ENCODE assay signal across 9 cellular contexts in genomic region chr4:158729716-158730559, GRCh38. TPM values are rescaled to one million over a fixed set of nuclear protein-coding genes. Genes with fewer than 3 reads are reported as not detected.
DNase-seq lines count a peak whose midpoint lies in the region; ATAC-seq and TF ChIP-seq lines count a peak whose summit lies in the region.
"Had no signal": no experiment of that assay in that cellular context is flagged by ENCODE, and none has a peak within 500 bp of the region (broad histone marks: within the 10 kb centered on the region; RNA-seq: fewer than 3 reads in every experiment).

No MANE protein-coding gene starts in this region.

- H3K27me3 ChIP-seq in PC-9 (ENCODE audit: insufficient read depth, low read depth) (no peaks in the 10 kb centered on the region), foreskin keratinocyte (peaks cover 19% of the 10 kb centered on the region)

- no peak overlapping the region for H3K4me3 ChIP-seq in PC-9

- H3K9me3 ChIP-seq in PC-9 (ENCODE audit: insufficient read depth, low read depth): no peaks in the 10 kb centered on the region

- H4K20me1 ChIP-seq in PC-9 (ENCODE audit: insufficient read depth): no peaks in the 10 kb centered on the region

- no peak overlapping the region for H3K4me2 ChIP-seq in PC-9

- H3K27ac ChIP-seq in PC-9 (no peak overlapping the region), foreskin keratinocyte (no peak overlapping the region)

- H3K4me1 ChIP-seq in PC-9 (replicated peaks; ENCODE audit: insufficient read depth) (no peaks in the 10 kb centered on the region), foreskin keratinocyte (no peaks in the 10 kb centered on the region)

- peak overlapping the region; percentile 1 for H3K4me3 Mint-ChIP-seq in activated T-helper 17 cell treated with anti-CD3 and anti-CD28 coated beads, Interleukin-2, amount 50 U/mL, for 72 hours
- H3K4me3 Mint-ChIP-seq in osteocyte (ENCODE audit: unreplicated experiment): no peak overlapping the region
- H3K4me3 Mint-ChIP-seq: dendritic cell treated with granulocyte-macrophage colony-stimulating factor and Interleukin-4, amounts not matched to agents 40 ng/mL and 50 ng/mL, for 4 days had no signal

- H3K36me3 Mint-ChIP-seq in activated T-helper 17 cell treated with anti-CD3 and anti-CD28 coated beads, Interleukin-2, amount 50 U/mL, for 72 hours (ENCODE audit: low read depth): no peaks in the 10 kb centered on the region
- no peaks in the 10 kb centered on the region for H3K36me3 Mint-ChIP-seq in osteocyte (ENCODE audit: unreplicated experiment)

- peak overlapping the region; percentile 44 for H3K27ac Mint-ChIP-seq in activated T-helper 17 cell treated with anti-CD3 and anti-CD28 coated beads, Interleukin-2, amount 50 U/mL, for 72 hours
- H3K27ac Mint-ChIP-seq in osteocyte (ENCODE audit: unreplicated experiment): no peak overlapping the region
- H3K27ac Mint-ChIP-seq: dendritic cell treated with granulocyte-macrophage colony-stimulating factor and Interleukin-4, amounts not matched to agents 40 ng/mL and 50 ng/mL, for 4 days had no signal

- peaks cover 20% of the 10 kb centered on the region for H3K4me1 Mint-ChIP-seq in activated T-helper 17 cell treated with anti-CD3 and anti-CD28 coated beads, Interleukin-2, amount 50 U/mL, for 72 hours
- H3K4me1 Mint-ChIP-seq in osteocyte (ENCODE audit: unreplicated experiment): peaks cover 1% of the 10 kb centered on the region

- no TSS peak for BruUV-seq in PC-9 (replicated peaks; lab: Mats Ljungman, UMichigan)

- H2AFZ ChIP-seq in PC-9: no peak overlapping the region

- H3K27me3 Mint-ChIP-seq in activated T-helper 17 cell treated with anti-CD3 and anti-CD28 coated beads, Interleukin-2, amount 50 U/mL, for 72 hours: peaks cover 35% of the 10 kb centered on the region
- peaks cover 47% of the 10 kb centered on the region for H3K27me3 Mint-ChIP-seq in osteocyte (ENCODE audit: unreplicated experiment)

- intact Hi-C loops in PC-9 (cut with micrococcal nuclease; ENCODE audit: unreplicated experiment): loop anchor here (1.0 to 5.0 kb wide), 4 partner anchors 121 to 717 kb away; no protein-coding TSS in a partner anchor

- H3K9me2 ChIP-seq in PC-9 (ENCODE audit: insufficient read depth): no peaks in the 10 kb centered on the region; the same call in 1 of the 2 replicates

- H3K79me2 ChIP-seq in PC-9 (ENCODE audit: low read depth): no peaks in the 10 kb centered on the region

- ATAC-seq in GM19455 (IDR thresholded peaks at IDR 0.05; ENCODE audit: unreplicated experiment): peak; percentile 89
- ATAC-seq in HG03575 (IDR thresholded peaks at IDR 0.05; ENCODE audit: extremely low read depth, insufficient number of reproducible peaks, low FRiP score, unreplicated experiment): peak; percentile 51
- ATAC-seq in activated T-helper 17 cell treated with anti-CD3 and anti-CD28 coated beads, Interleukin-2, amount 50 U/mL, for 72 hours (replicated peaks): peak; percentile 83
- ATAC-seq in foreskin keratinocyte: peak; percentile 90
- ATAC-seq in GM21526 (IDR thresholded peaks at IDR 0.05; ENCODE audit: low FRiP score, unreplicated experiment): no peak

- H3K36me3 ChIP-seq in PC-9 (ENCODE audit: low read depth): no peaks in the 10 kb centered on the region

- no peaks in the 10 kb centered on the region for H3K9me3 Mint-ChIP-seq in activated T-helper 17 cell treated with anti-CD3 and anti-CD28 coated beads, Interleukin-2, amount 50 U/mL, for 72 hours
- no peaks in the 10 kb centered on the region for H3K9me3 Mint-ChIP-seq in osteocyte (ENCODE audit: unreplicated experiment)
- H3K9me3 Mint-ChIP-seq: dendritic cell treated with granulocyte-macrophage colony-stimulating factor and Interleukin-4, amounts not matched to agents 40 ng/mL and 50 ng/mL, for 4 days had no signal

- POLR2A ChIA-PET in PC-9 (lab: Charles Lee; ENCODE audit: unreplicated experiment): no interaction called here

- TF ChIP-seq CTCF in PC-9 (conservative IDR thresholded peaks at IDR 0.05) (peak; percentile 64), foreskin keratinocyte (conservative IDR thresholded peaks at IDR 0.05) (peak; percentile 92), osteocyte (IDR thresholded peaks at IDR 0.05) (peak; percentile 94)

- peak; percentile 59 for DNase-seq in DMS114 treated with DMSO at 0.1 percent for 48 hours (lab: John Stamatoyannopoulos, UW; ENCODE audit: unreplicated experiment)
- DNase-seq in PC-9: peak in 1 of 2 experiments; percentile 43
- DNase-seq in foreskin keratinocyte: peak; percentile 11 to 47
- no peak for DNase-seq in osteocyte (ENCODE audit: extremely low spot score, unreplicated experiment)

- CTCF ChIA-PET in PC-9 (lab: Charles Lee): interaction anchor here (0.7 kb wide), 1 partner anchor 122 kb away, joined by 3 read pairs; no protein-coding TSS in a partner anchor

- H3F3A ChIP-seq in PC-9 (ENCODE audit: insufficient read depth, low read depth): no peaks in the 10 kb centered on the region

RNA-seq across cellular contexts. Expression of gene PPID, which starts 6.7 kb away (rescaled TPM):
- total RNA-seq in PC-9 (2021) (21.4 and 28.2 TPM in 2 replicates), foreskin keratinocyte (36.1 and 38.5 TPM in 2 replicates), osteocyte (19.0 and 20.5 TPM in 2 replicates)
- 100 to 1,000 TPM in 1 of 2 donors, 10 to 100 TPM in 1; 54.6 to 151 TPM for total RNA-seq in activated T-helper 17 cell treated with anti-CD3 and anti-CD28 coated beads, Interleukin-2, amount 50 U/mL, for 72 hours
- 32.8 and 42.0 TPM in 2 replicates for polyA plus RNA-seq in foreskin keratinocyte

RNA-seq across cellular contexts. Expression of gene FNIP2, which starts 38.9 kb away (rescaled TPM):
- total RNA-seq in PC-9 (2021): 2.1 and 2.5 TPM in 2 replicates
- 10 to 100 TPM; 33.4 to 45.9 TPM for total RNA-seq in activated T-helper 17 cell treated with anti-CD3 and anti-CD28 coated beads, Interleukin-2, amount 50 U/mL, for 72 hours
- total RNA-seq in foreskin keratinocyte: 13.2 and 13.5 TPM in 2 replicates
- polyA plus RNA-seq in foreskin keratinocyte: 1.3 and 1.7 TPM in 2 replicates
- 14.4 and 17.3 TPM in 2 replicates for total RNA-seq in osteocyte

RNA-seq across cellular contexts. Expression of gene ETFDH, which starts 57.8 kb away (rescaled TPM):
- 16.9 and 21.0 TPM in 2 replicates for total RNA-seq in PC-9 (2021)
- 10 to 100 TPM; 40.8 to 47.8 TPM for total RNA-seq in activated T-helper 17 cell treated with anti-CD3 and anti-CD28 coated beads, Interleukin-2, amount 50 U/mL, for 72 hours
- total RNA-seq in foreskin keratinocyte: 10.9 and 12.4 TPM in 2 replicates
- polyA plus RNA-seq in foreskin keratinocyte: 9.5 and 10.8 TPM in 2 replicates
- total RNA-seq in osteocyte: 22.7 and 25.9 TPM in 2 replicates

RNA-seq across cellular contexts. Expression of gene C4orf46, which starts 58.3 kb away (rescaled TPM):
- 7.7 and 9.8 TPM in 2 replicates for total RNA-seq in PC-9 (2021)
- total RNA-seq in activated T-helper 17 cell treated with anti-CD3 and anti-CD28 coated beads, Interleukin-2, amount 50 U/mL, for 72 hours: 10 to 100 TPM; 19.6 to 22.2 TPM
- 13.4 and 14.9 TPM in 2 replicates for total RNA-seq in foreskin keratinocyte
- 6.7 and 7.9 TPM in 2 replicates for polyA plus RNA-seq in foreskin keratinocyte
- 8.3 and 9.7 TPM in 2 replicates for total RNA-seq in osteocyte
